ENCODE assay signal across 29 cellular contexts in genomic region chr10:90822508-90822907, GRCh38. TPM values are rescaled to one million over a fixed set of nuclear protein-coding genes. Genes with fewer than 3 reads are reported as not detected.
"Had no signal": no experiment of that assay in that cellular context is flagged by ENCODE, and none has a peak within 500 bp of the region (broad histone marks: within the 10 kb centered on the region; RNA-seq: fewer than 3 reads in every experiment).

No MANE protein-coding gene starts in this region.

- ATAC-seq: activated T-cell treated with anti-CD3 and anti-CD28 coated beads, Interleukin-2, amount 50 U/mL, for 4 hours; activated T-helper 17 cell treated with anti-CD3 and anti-CD28 coated beads, Interleukin-2, amount 50 U/mL, for 72 hours; body of pancreas; effector memory CD8-positive, alpha-beta T cell; gastroesophageal sphincter; heart right ventricle had no signal

- H3K27ac Mint-ChIP-seq: activated CD4-positive, alpha-beta memory T cell treated with anti-CD3 and anti-CD28 coated beads, Interleukin-2, amount 10 ng/mL, durations not matched to agents 7 days and 5 days; activated CD4-positive, alpha-beta T cell treated with anti-CD3 and anti-CD28 coated beads, Interleukin-2, amount 10 ng/mL, durations not matched to agents 7 days and 5 days; activated naive CD8-positive, alpha-beta T cell; activated T-helper 17 cell treated with anti-CD3 and anti-CD28 coated beads, Interleukin-2, amount 50 U/mL, for 72 hours; effector memory CD8-positive, alpha-beta T cell had no signal

- H3K9me3 Mint-ChIP-seq: activated CD4-positive, alpha-beta memory T cell treated with anti-CD3 and anti-CD28 coated beads, Interleukin-2, amount 10 ng/mL, durations not matched to agents 7 days and 5 days; activated CD4-positive, alpha-beta T cell treated with anti-CD3 and anti-CD28 coated beads, Interleukin-2, amount 10 ng/mL, durations not matched to agents 7 days and 5 days had no signal

- H3K36me3 ChIP-seq: adrenal gland, esophagus squamous epithelium, gastroesophageal sphincter, heart right ventricle had no signal

- H3K4me1 Mint-ChIP-seq: activated CD4-positive, alpha-beta memory T cell treated with anti-CD3 and anti-CD28 coated beads, Interleukin-2, amount 10 ng/mL, durations not matched to agents 7 days and 5 days; activated CD4-positive, alpha-beta T cell treated with anti-CD3 and anti-CD28 coated beads, Interleukin-2, amount 10 ng/mL, durations not matched to agents 7 days and 5 days; activated T-helper 17 cell treated with anti-CD3 and anti-CD28 coated beads, Interleukin-2, amount 50 U/mL, for 72 hours had no signal

- H3K4me1 ChIP-seq: adrenal gland, body of pancreas, gastroesophageal sphincter, heart right ventricle had no signal

- H3K4me3 Mint-ChIP-seq: activated CD4-positive, alpha-beta memory T cell treated with anti-CD3 and anti-CD28 coated beads, Interleukin-2, amount 10 ng/mL, durations not matched to agents 7 days and 5 days; activated CD4-positive, alpha-beta T cell treated with anti-CD3 and anti-CD28 coated beads, Interleukin-2, amount 10 ng/mL, durations not matched to agents 7 days and 5 days; activated naive CD8-positive, alpha-beta T cell; activated T-cell treated with anti-CD3 and anti-CD28 coated beads, Interleukin-2, amount 50 U/mL, for 4 hours; activated T-helper 17 cell treated with anti-CD3 and anti-CD28 coated beads, Interleukin-2, amount 50 U/mL, for 72 hours; effector memory CD8-positive, alpha-beta T cell had no signal

- H3K9me3 ChIP-seq: adrenal gland had no signal

- FAIRE-seq: colon had no signal

- H3K4me3 ChIP-seq: adrenal gland, body of pancreas, esophagus squamous epithelium, gastroesophageal sphincter, heart right ventricle had no signal

- DNase-seq: activated CD4-positive, alpha-beta memory T cell treated with anti-CD3 and anti-CD28 coated beads, Interleukin-2, amount 10 ng/mL, durations not matched to agents 7 days and 5 days; activated CD4-positive, alpha-beta T cell treated with anti-CD3 and anti-CD28 coated beads for 1 hour; activated CD4-positive, alpha-beta T cell treated with anti-CD3 and anti-CD28 coated beads for 4 hours; activated CD4-positive, alpha-beta T cell treated with anti-CD3 and anti-CD28 coated beads, Interleukin-2, amount 10 ng/mL, durations not matched to agents 7 days and 5 days; activated CD4-positive, alpha-beta T cell treated with anti-CD3 and anti-CD28 coated beads, Interleukin-2, amount 50 U/mL, for 4 hours; activated effector memory CD4-positive, alpha-beta T cell treated with Interleukin-2 at 50 U/mL for 16 hours; activated gamma-delta T cell treated with Interleukin-2 at 50 U/mL for 16 hours; activated naive CD4-positive, alpha-beta T cell treated with anti-CD3 and anti-CD28 coated beads, Interleukin-2, amount 50 U/mL, for 16 hours; activated naive CD4-positive, alpha-beta T cell treated with Interleukin-2 at 50 U/mL for 16 hours; activated T-cell treated with anti-CD3 and anti-CD28 coated beads, Interleukin-2, amount 50 U/mL, for 4 hours; adrenal gland; amygdala; aorta; body of pancreas; caudate nucleus; cortex of kidney; dermis blood vessel endothelial cell; effector CD4-positive, alpha-beta T cell; effector memory CD8-positive, alpha-beta T cell; erythroblast; esophagus squamous epithelium; foreskin melanocyte; heart right ventricle; T-helper 2 cell had no signal

- H3K27ac ChIP-seq: adrenal gland, body of pancreas, esophagus squamous epithelium, gastroesophageal sphincter, heart right ventricle had no signal

- H3K27me3 ChIP-seq: body of pancreas, esophagus squamous epithelium had no signal

RNA-seq across cellular contexts. Expression of gene HTR7, which starts 35.3 kb away (rescaled TPM):
- total RNA-seq: activated CD4-positive, alpha-beta T cell treated with anti-CD3 and anti-CD28 coated beads, Interleukin-2, amount 10 ng/mL, durations not matched to agents 7 days and 5 days; activated T-cell treated with anti-CD3 and anti-CD28 coated beads, Interleukin-2, amount 50 U/mL, for 4 hours; body of pancreas; dermis blood vessel endothelial cell; T-helper 1 cell treated with Interleukin-12 subunit alpha and Interleukin-12 subunit beta and Interleukin-4 antibody, amounts not matched to agents 30 ng/mL and 1 ng/mL, for 36 hours had no signal
